In genomic region chr10:124977648-124978375, GRCh38 we compare ENCODE assay signal across 16 cellular contexts. TPM values are rescaled to one million over a fixed set of nuclear protein-coding genes. Genes with fewer than 3 reads are reported as not detected.
DNase-seq lines count a peak whose midpoint lies in the region; ATAC-seq and TF ChIP-seq lines count a peak whose summit lies in the region.
"Had no signal": no experiment of that assay in that cellular context is flagged by ENCODE, and none has a peak within 500 bp of the region (broad histone marks: within the 10 kb centered on the region; RNA-seq: fewer than 3 reads in every experiment).

No MANE protein-coding gene starts in this region.

- no peak overlapping the region for H3K4me3 Mint-ChIP-seq in activated naive CD8-positive, alpha-beta T cell
- no peak overlapping the region for H3K4me3 Mint-ChIP-seq in activated naive CD8-positive, alpha-beta T cell treated with anti-CD3 and anti-CD28 coated beads, Interleukin-2, amount 50 U/mL, for 24 hours
- H3K4me3 Mint-ChIP-seq in brain (no peak overlapping the region), type B pancreatic cell (no peak overlapping the region)
- no peak overlapping the region for H3K4me3 Mint-ChIP-seq in activated T-cell treated with anti-CD3 and anti-CD28 coated beads, Interleukin-2, amount 50 U/mL, for 24 hours

- DNase-seq in activated naive CD8-positive, alpha-beta T cell treated with anti-CD3 and anti-CD28 coated beads, Interleukin-2, amount 50 U/mL, for 24 hours = no peak
- DNase-seq in left kidney (ENCODE audit: low read depth, low spot score) = peak; percentile 19
- no peak for DNase-seq in type B pancreatic cell (ENCODE audit: extremely low spot score, unreplicated experiment)
- no peak for DNase-seq in activated T-cell treated with anti-CD3 and anti-CD28 coated beads, Interleukin-2, amount 50 U/mL, for 24 hours
- DNase-seq in GM19240 (ENCODE audit: insufficient read length, low spot score) = no peak
- no peak for DNase-seq in GOT3 (lab: John Stamatoyannopoulos, UW)
- DNase-seq: activated gamma-delta T cell treated with Interleukin-2 at 50 U/mL for 16 hours; brain microvascular endothelial cell; effector CD8-positive, alpha-beta T cell; GF-D8; NCI-H748 treated with DMSO at 0.1 percent for 48 hours; stimulated activated CD4-positive, alpha-beta T cell treated with anti-CD3 and anti-CD28 coated beads, Interleukin-4, amount 100 ng/mL, for 4 hours; tibial artery; WERI-Rb-1 had no signal

- peak overlapping the region; percentile 56 for H3K27ac Mint-ChIP-seq in activated naive CD8-positive, alpha-beta T cell
- H3K27ac Mint-ChIP-seq in activated naive CD8-positive, alpha-beta T cell treated with anti-CD3 and anti-CD28 coated beads, Interleukin-2, amount 50 U/mL, for 24 hours = no peak overlapping the region
- H3K27ac Mint-ChIP-seq in brain (peak overlapping the region in 4 of 5 experiments; percentile 7 to 70 (median 46)), type B pancreatic cell (peak overlapping the region; percentile 4)
- H3K27ac Mint-ChIP-seq in activated T-cell treated with anti-CD3 and anti-CD28 coated beads, Interleukin-2, amount 50 U/mL, for 24 hours = no peak overlapping the region

- no peak for ATAC-seq in activated naive CD8-positive, alpha-beta T cell treated with anti-CD3 and anti-CD28 coated beads, Interleukin-2, amount 50 U/mL, for 24 hours

- no peaks in the 10 kb centered on the region for H3K27me3 Mint-ChIP-seq in activated naive CD8-positive, alpha-beta T cell
- no peaks in the 10 kb centered on the region for H3K27me3 Mint-ChIP-seq in activated naive CD8-positive, alpha-beta T cell treated with anti-CD3 and anti-CD28 coated beads, Interleukin-2, amount 50 U/mL, for 24 hours
- H3K27me3 Mint-ChIP-seq in brain (no peaks in the 10 kb centered on the region), type B pancreatic cell (no peaks in the 10 kb centered on the region)
- no peaks in the 10 kb centered on the region for H3K27me3 Mint-ChIP-seq in activated T-cell treated with anti-CD3 and anti-CD28 coated beads, Interleukin-2, amount 50 U/mL, for 24 hours

- H3K9me3 Mint-ChIP-seq in activated naive CD8-positive, alpha-beta T cell (ENCODE audit: low read depth) = no peaks in the 10 kb centered on the region
- H3K9me3 Mint-ChIP-seq in activated naive CD8-positive, alpha-beta T cell treated with anti-CD3 and anti-CD28 coated beads, Interleukin-2, amount 50 U/mL, for 24 hours = no peaks in the 10 kb centered on the region
- H3K9me3 Mint-ChIP-seq in brain (no peaks in the 10 kb centered on the region), type B pancreatic cell (no peaks in the 10 kb centered on the region)
- H3K9me3 Mint-ChIP-seq in activated T-cell treated with anti-CD3 and anti-CD28 coated beads, Interleukin-2, amount 50 U/mL, for 24 hours = no peaks in the 10 kb centered on the region

- peaks cover 13% of the 10 kb centered on the region for H3K36me3 Mint-ChIP-seq in activated naive CD8-positive, alpha-beta T cell
- H3K36me3 Mint-ChIP-seq in activated naive CD8-positive, alpha-beta T cell treated with anti-CD3 and anti-CD28 coated beads, Interleukin-2, amount 50 U/mL, for 24 hours (ENCODE audit: low read depth) = peaks cover 34% of the 10 kb centered on the region
- H3K36me3 Mint-ChIP-seq in brain (peaks cover 70% of the 10 kb centered on the region), type B pancreatic cell (peaks cover 33% of the 10 kb centered on the region)
- H3K36me3 Mint-ChIP-seq in activated T-cell treated with anti-CD3 and anti-CD28 coated beads, Interleukin-2, amount 50 U/mL, for 24 hours (ENCODE audit: low read depth) = peaks cover 81% of the 10 kb centered on the region

- peaks cover 18% of the 10 kb centered on the region for H3K4me1 Mint-ChIP-seq in activated naive CD8-positive, alpha-beta T cell (ENCODE audit: low read depth)
- H3K4me1 Mint-ChIP-seq in activated naive CD8-positive, alpha-beta T cell treated with anti-CD3 and anti-CD28 coated beads, Interleukin-2, amount 50 U/mL, for 24 hours = peaks cover 17% of the 10 kb centered on the region
- H3K4me1 Mint-ChIP-seq in brain (peaks cover 33% of the 10 kb centered on the region), type B pancreatic cell (ENCODE audit: unreplicated experiment) (peaks cover 13% of the 10 kb centered on the region)
- peaks cover 20% of the 10 kb centered on the region for H3K4me1 Mint-ChIP-seq in activated T-cell treated with anti-CD3 and anti-CD28 coated beads, Interleukin-2, amount 50 U/mL, for 24 hours (ENCODE audit: low read depth)

- TF ChIP-seq CTCF in brain (conservative IDR thresholded peaks at IDR 0.05) = no peak
- TF ChIP-seq CTCF in type B pancreatic cell (conservative IDR thresholded peaks at IDR 0.05) = no peak

RNA-seq across cellular contexts. Expression of gene ZRANB1, which starts 35.9 kb away (rescaled TPM):
- polyA plus RNA-seq in brain (ENCODE audit: insufficient read depth, low read depth, low replicate concordance) = 18.7 TPM
- 18.8 and 24.5 TPM in 2 replicates for total RNA-seq in type B pancreatic cell (ENCODE audit: low replicate concordance)

Comparison
In these comparisons a context has a peak if more than half of its experiments do, and no peak if none do; other contexts are left out.
1. H3K27ac Mint-ChIP-seq: peak in activated naive CD8-positive, alpha-beta T cell (single experiment), brain (4 of 5) and type B pancreatic cell (single experiment); none in activated naive CD8-positive, alpha-beta T cell treated with anti-CD3 and anti-CD28 coated beads, Interleukin-2, amount 50 U/mL, for 24 hours (single experiment) and activated T-cell treated with anti-CD3 and anti-CD28 coated beads, Interleukin-2, amount 50 U/mL, for 24 hours (single experiment).